Comparison of ENCODE assay signal across 34 cellular contexts in the genomic region with DNA sequence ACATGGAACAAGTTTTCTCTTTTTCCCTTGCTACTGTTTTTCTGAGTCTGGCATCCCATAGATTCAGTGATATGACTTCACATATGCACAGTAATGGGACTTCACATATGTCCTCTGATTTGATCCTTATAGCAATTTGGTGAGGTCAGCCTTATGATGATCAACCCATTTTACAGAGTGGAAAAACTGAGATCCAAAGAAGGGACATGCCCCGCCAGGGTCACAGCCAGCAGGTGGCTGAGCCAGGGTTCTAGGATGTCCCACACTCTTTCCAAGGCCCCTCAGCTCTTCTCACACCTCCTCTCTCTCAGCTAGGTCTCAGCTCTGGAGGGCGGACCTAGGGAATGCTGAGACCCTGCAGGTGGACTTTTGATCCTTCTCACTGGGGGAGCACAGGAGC.
"Had no signal": no experiment of that assay in that cellular context is flagged by ENCODE, and none has a peak within 500 bp of the region (broad histone marks: within the 10 kb centered on the region; RNA-seq: fewer than 3 reads in every experiment).

No MANE protein-coding gene starts in this region.

- H3K27ac ChIP-seq: KMS-11 had no signal

- H3K9ac ChIP-seq: KMS-11 had no signal

- H3K9me3 ChIP-seq: MG63 had no signal

- H3K4me3 ChIP-seq: MG63 had no signal

- H3K27me3 ChIP-seq: MG63 had no signal

- H3K36me3 ChIP-seq: MG63 had no signal

- DNase-seq: Karpas-422, Kasumi-1, MG63, MM.1S, MV-4-11, NCI-H1048, NCI-H1092, NCI-H1092 treated with DMSO at 0.1 percent for 48 hours, NCI-H1105, NCI-H1105 treated with DMSO at 0.1 percent for 48 hours, NCI-H1417, NCI-H1417 treated with DMSO at 0.1 percent for 48 hours, NCI-H1436, NCI-H1436 treated with DMSO at 0.1 percent for 48 hours, NCI-H146, NCI-H1694, NCI-H1694 treated with DMSO at 0.1 percent for 48 hours, NCI-H187, NCI-H187 treated with DMSO at 0.1 percent for 48 hours, NCI-H1930, NCI-H2029, NCI-H2029 treated with DMSO at 0.1 percent for 48 hours, NCI-H2081, NCI-H2081 treated with DMSO at 0.1 percent for 48 hours, NCI-H2107, NCI-H2171, NCI-H2171 treated with DMSO at 0.1 percent for 48 hours, NCI-H2227 treated with DMSO at 0.1 percent for 48 hours, NCI-H226, NCI-H345, NCI-H446, NCI-H446 treated with DMSO at 0.1 percent for 48 hours, NCI-H510A had no signal

- H3K4me2 ChIP-seq: KMS-11 had no signal
